In the genomic region with DNA sequence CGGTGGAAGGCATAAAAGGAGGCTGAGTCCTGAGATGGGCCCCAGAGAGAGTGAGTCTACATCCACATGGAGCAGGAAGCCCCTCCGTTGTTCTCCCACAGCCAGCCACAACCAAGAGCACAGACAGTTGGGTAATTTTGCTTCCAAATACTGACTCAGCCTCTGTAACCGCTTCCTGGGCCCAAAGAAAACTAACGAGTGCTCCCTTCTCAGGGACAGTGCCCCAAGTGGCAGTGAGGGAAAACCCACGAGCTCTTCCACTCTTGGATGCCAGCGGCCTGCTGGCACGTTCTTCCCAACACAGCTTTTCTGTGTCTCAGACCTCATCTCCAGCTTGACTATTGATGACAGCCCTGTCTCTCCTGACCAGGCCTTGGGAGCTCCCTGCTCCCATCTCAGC, we compare ENCODE assay signal across 18 cellular contexts.
DNase-seq lines count a peak whose midpoint lies in the region; ATAC-seq and TF ChIP-seq lines count a peak whose summit lies in the region.
"Had no signal": no experiment of that assay in that cellular context is flagged by ENCODE, and none has a peak within 500 bp of the region (broad histone marks: within the 10 kb centered on the region; RNA-seq: fewer than 3 reads in every experiment).

No MANE protein-coding gene starts in this region.

- CTCF ChIA-PET in A673 (lab: Charles Lee) = no interaction called here

- intact Hi-C loops in A673 (cut with micrococcal nuclease; ENCODE audit: unreplicated experiment) = no loop called here
- intact Hi-C loops in sciatic nerve (cut with DNase I) = no loop called here

- ATAC-seq in HG02678 (IDR thresholded peaks at IDR 0.05; ENCODE audit: unreplicated experiment) = no peak
- no peak for ATAC-seq in sciatic nerve
- ATAC-seq: GM12878, heart left ventricle, T-cell had no signal

- no peaks in the 10 kb centered on the region for H3F3A ChIP-seq in GM23248 (ENCODE audit: insufficient read depth)

- peak; percentile 36 for TF ChIP-seq CTCF in A673 (conservative IDR thresholded peaks at IDR 0.05; ENCODE audit: low read depth, low read length)

- no peak overlapping the region for H2AFZ ChIP-seq in GM23248

- H3K4me1 ChIP-seq in A673 (ENCODE audit: insufficient read depth, low read length, poor library complexity, severe bottlenecking) (no peaks in the 10 kb centered on the region), GM23248 (ENCODE audit: insufficient read depth) (no peaks in the 10 kb centered on the region)
- H3K4me1 ChIP-seq: adrenal gland, heart left ventricle, tibial artery had no signal

- DNase-seq in A673 (ENCODE audit: low spot score) (peak; percentile 24), GM23248 (peak; percentile 17), RKO (ENCODE audit: low spot score) (peak; percentile 63), glomerular visceral epithelial cell (ENCODE audit: extremely low spot score) (peak; percentile 32), sciatic nerve (ENCODE audit: low spot score) (no peak), GM19238 (ENCODE audit: insufficient read length, low spot score) (no peak)
- no peak for DNase-seq in activated naive CD4-positive, alpha-beta T cell (lab: John Stamatoyannopoulos, UW)
- DNase-seq: effector memory CD4-positive, alpha-beta T cell; heart left ventricle; NCI-H1417; NCI-H82; retina; T-cell; tibial artery had no signal

- H3K36me3 ChIP-seq in A673 (ENCODE audit: insufficient read depth, low read length, poor library complexity, severe bottlenecking) (no peaks in the 10 kb centered on the region), GM23248 (ENCODE audit: low read depth) (no peaks in the 10 kb centered on the region)
- H3K36me3 ChIP-seq: adrenal gland, heart left ventricle, tibial artery had no signal

- WGBS in GM23248 (ENCODE audit: low coverage in 1 of 2, low lambda C conversion rate in 2 of 2, missing lambda C conversion rate in 2 of 2), 2 experiments = 65 to 67% methylated on average over 7 of the region's 7 CpGs

- H3K79me2 ChIP-seq in GM23248 (ENCODE audit: insufficient read depth) = no peaks in the 10 kb centered on the region

- H3K4me3 ChIP-seq in A673 (ENCODE audit: low read depth, low read length, poor library complexity, severe bottlenecking) (no peak overlapping the region), GM23248 (no peak overlapping the region)
- H3K4me3 ChIP-seq: adrenal gland, GM12878, heart left ventricle, tibial artery had no signal

- BruUV-seq in A673 (replicated peaks; lab: Mats Ljungman, UMichigan) = no TSS peak

- H3K9me3 ChIP-seq in A673 (ENCODE audit: low read depth, low read length, poor library complexity, severe bottlenecking) (no peaks in the 10 kb centered on the region), GM23248 (ENCODE audit: low read depth) (no peaks in the 10 kb centered on the region)
- H3K9me3 ChIP-seq: adrenal gland, heart left ventricle, tibial artery had no signal

- in situ Hi-C loops in GM23248 (cut with MboI) = no loop called here

- no peak overlapping the region for H3K9ac ChIP-seq in GM23248

- H4K20me1 ChIP-seq in GM23248 (ENCODE audit: insufficient read depth) = no peaks in the 10 kb centered on the region

- no peak overlapping the region for H3K4me2 ChIP-seq in GM23248 (ENCODE audit: unreplicated experiment)

- H3K27ac ChIP-seq in A673 (ENCODE audit: low read depth, low read length, poor library complexity, severe bottlenecking) = no peak overlapping the region
- H3K27ac ChIP-seq in GM23248 = no peak overlapping the region
- H3K27ac ChIP-seq: adrenal gland, C4-2B, heart left ventricle, tibial artery had no signal

- no peaks in the 10 kb centered on the region for H3K9me2 ChIP-seq in GM23248 (ENCODE audit: insufficient read depth)

- H3K27me3 ChIP-seq in A673 (replicated peaks; ENCODE audit: insufficient read depth, low read depth, low read length, poor library complexity) (no peaks in the 10 kb centered on the region), GM23248 (replicated peaks; ENCODE audit: insufficient read depth) (no peaks in the 10 kb centered on the region)
- H3K27me3 ChIP-seq: adrenal gland had no signal

- POLR2A ChIA-PET in A673 (lab: Charles Lee; ENCODE audit: low non-redundant PET) = no interaction called here

Comparison
In these comparisons a context has a peak if more than half of its experiments do, and no peak if none do; other contexts are left out.
1. DNase-seq: peak in A673 (single experiment), GM23248 (single experiment), RKO (single experiment) and glomerular visceral epithelial cell (single experiment); none in activated naive CD4-positive, alpha-beta T cell (0 of 4), sciatic nerve (single experiment) and GM19238 (single experiment).